18 cellular contexts compared by ENCODE assay signal in genomic region chr1:201111672-201112071, GRCh38. TPM values are rescaled to one million over a fixed set of nuclear protein-coding genes. Genes with fewer than 3 reads are reported as not detected.
A peak's percentile ranks its signal among the peaks of the same experiment; 100 is the strongest.
DNase-seq lines count a peak whose midpoint lies in the region; ATAC-seq, FAIRE-seq and TF ChIP-seq lines count a peak whose summit lies in the region.
"Had no signal": no experiment of that assay in that cellular context is flagged by ENCODE, and none has a peak within 500 bp of the region (broad histone marks: within the 10 kb centered on the region; RNA-seq: fewer than 3 reads in every experiment).

No MANE protein-coding gene starts in this region.

- no peaks in the 10 kb centered on the region for H3K9me2 ChIP-seq in PC-9 (ENCODE audit: insufficient read depth)

- H3F3A ChIP-seq in PC-9 (ENCODE audit: insufficient read depth, low read depth): no peaks in the 10 kb centered on the region

- H3K4me1 Mint-ChIP-seq in activated naive CD4-positive, alpha-beta T cell treated with anti-CD3 and anti-CD28 coated beads, Interleukin-2, amount 50 U/mL, for 24 hours: peaks cover 8% of the 10 kb centered on the region
- peaks cover 5 to 10% of the 10 kb centered on the region in 2 donors for H3K4me1 Mint-ChIP-seq in effector memory CD8-positive, alpha-beta T cell (ENCODE audit: low read depth in 2 of 2)

- no peaks in the 10 kb centered on the region for H3K36me3 Mint-ChIP-seq in activated naive CD4-positive, alpha-beta T cell treated with anti-CD3 and anti-CD28 coated beads, Interleukin-2, amount 50 U/mL, for 24 hours
- H3K36me3 Mint-ChIP-seq in effector memory CD8-positive, alpha-beta T cell (ENCODE audit: insufficient read depth): peaks cover 9% of the 10 kb centered on the region
- H3K36me3 Mint-ChIP-seq: CD4-positive, CD25-positive, alpha-beta regulatory T cell had no signal

- no peaks in the 10 kb centered on the region for H3K27me3 Mint-ChIP-seq in activated naive CD4-positive, alpha-beta T cell treated with anti-CD3 and anti-CD28 coated beads, Interleukin-2, amount 50 U/mL, for 24 hours
- H3K27me3 Mint-ChIP-seq in effector memory CD8-positive, alpha-beta T cell: no peaks in the 10 kb centered on the region

- H2AFZ ChIP-seq in PC-9: no peak overlapping the region
- H2AFZ ChIP-seq: GM23338 had no signal

- H3K4me2 ChIP-seq in PC-9: no peak overlapping the region
- H3K4me2 ChIP-seq: GM23338 had no signal

- H3K4me3 ChIP-seq in psoas muscle: peak overlapping the region; percentile 69
- no peak overlapping the region for H3K4me3 ChIP-seq in PC-9
- H3K4me3 ChIP-seq: GM23338 had no signal

- intact Hi-C loops in psoas muscle (cut with DNase I): loop anchor here in 1 of 2 donors (2.0 kb wide), 1 partner anchor 25 kb away; no protein-coding TSS in a partner anchor
- intact Hi-C loops in PC-9 (cut with micrococcal nuclease; ENCODE audit: unreplicated experiment): loop anchor here (5.0 to 10.0 kb wide), 2 partner anchors 69 to 557 kb away; no protein-coding TSS in a partner anchor

- H3K27ac ChIP-seq in psoas muscle (peak overlapping the region; percentile 95), PC-9 (no peak overlapping the region)
- H3K27ac ChIP-seq: 22Rv1 had no signal

- no peak for DNase-seq in activated naive CD4-positive, alpha-beta T cell treated with anti-CD3 and anti-CD28 coated beads, Interleukin-2, amount 50 U/mL, for 16 hours
- no peak for DNase-seq in effector memory CD8-positive, alpha-beta T cell
- DNase-seq in psoas muscle (no peak), inferior parietal cortex (ENCODE audit: extremely low spot score) (no peak), PC-9 (no peak), HTR-8/SVneo (ENCODE audit: insufficient read length, low spot score) (no peak), omental fat pad (ENCODE audit: low spot score) (no peak)
- DNase-seq: Calu3; CD4-positive, CD25-positive, alpha-beta regulatory T cell; DMS 273 treated with DMSO at 0.1 percent for 48 hours; H7 had no signal

- POLR2A ChIA-PET in PC-9 (lab: Charles Lee; ENCODE audit: unreplicated experiment): no interaction called here

- H3K36me3 ChIP-seq in psoas muscle (ENCODE audit: insufficient read depth in 1 of 2, low read depth in 1 of 2) (peaks cover 0 to 6% of the 10 kb centered on the region in 2 donors), PC-9 (ENCODE audit: low read depth) (no peaks in the 10 kb centered on the region)

- H3K4me1 ChIP-seq in psoas muscle (peaks cover 45% of the 10 kb centered on the region), PC-9 (replicated peaks; ENCODE audit: insufficient read depth) (no peaks in the 10 kb centered on the region; the same call in 1 of the 2 replicates)

- FAIRE-seq in HTR-8/SVneo (lab: Jason Lieb, UNC): no peak
- FAIRE-seq: GM18507 had no signal

- CTCF ChIA-PET in PC-9 (lab: Charles Lee): interaction anchor here (0.6 to 0.7 kb wide), 2 partner anchors 28 to 324 kb away, joined by 3 to 16 read pairs; no protein-coding TSS in a partner anchor

- H3K27me3 ChIP-seq in psoas muscle (ENCODE audit: insufficient read depth in 3 of 3, low read length in 2 of 3): no peaks in the 10 kb centered on the region
- peaks cover 7% of the 10 kb centered on the region for H3K27me3 ChIP-seq in PC-9 (ENCODE audit: insufficient read depth, low read depth)

- H3K27ac Mint-ChIP-seq in activated naive CD4-positive, alpha-beta T cell treated with anti-CD3 and anti-CD28 coated beads, Interleukin-2, amount 50 U/mL, for 24 hours: peak overlapping the region; percentile 8
- peak overlapping the region; percentile 13 to 19 for H3K27ac Mint-ChIP-seq in effector memory CD8-positive, alpha-beta T cell
- H3K27ac Mint-ChIP-seq: GM23338 had no signal

- no peaks in the 10 kb centered on the region for H3K79me2 ChIP-seq in PC-9 (ENCODE audit: low read depth)

- TF ChIP-seq CTCF in psoas muscle (IDR thresholded peaks at IDR 0.05) (no peak), PC-9 (conservative IDR thresholded peaks at IDR 0.05) (no peak), omental fat pad (IDR thresholded peaks at IDR 0.05) (no peak)

- 22 to 42% (median 28%) methylated on average over 1 to 3 of the region's 3 CpGs for WGBS in psoas muscle, 3 donors

- no peaks in the 10 kb centered on the region for H3K9me3 ChIP-seq in psoas muscle
- H3K9me3 ChIP-seq in PC-9 (ENCODE audit: insufficient read depth, low read depth): no peaks in the 10 kb centered on the region

- H3K9me3 Mint-ChIP-seq in activated naive CD4-positive, alpha-beta T cell treated with anti-CD3 and anti-CD28 coated beads, Interleukin-2, amount 50 U/mL, for 24 hours: no peaks in the 10 kb centered on the region
- H3K9me3 Mint-ChIP-seq in effector memory CD8-positive, alpha-beta T cell: no peaks in the 10 kb centered on the region
- H3K9me3 Mint-ChIP-seq: GM23338 had no signal

- ATAC-seq in effector memory CD8-positive, alpha-beta T cell (replicated peaks): no peak
- ATAC-seq in psoas muscle (no peak), omental fat pad (ENCODE audit: low FRiP score) (no peak)
- ATAC-seq: GM23338 had no signal

- BruUV-seq in PC-9 (replicated peaks; lab: Mats Ljungman, UMichigan): no TSS peak

- H4K20me1 ChIP-seq in PC-9 (ENCODE audit: insufficient read depth): no peaks in the 10 kb centered on the region

- no peak overlapping the region for H3K4me3 Mint-ChIP-seq in activated naive CD4-positive, alpha-beta T cell treated with anti-CD3 and anti-CD28 coated beads, Interleukin-2, amount 50 U/mL, for 24 hours
- no peak overlapping the region for H3K4me3 Mint-ChIP-seq in effector memory CD8-positive, alpha-beta T cell
- H3K4me3 Mint-ChIP-seq: CD4-positive, CD25-positive, alpha-beta regulatory T cell; GM23338 had no signal

RNA-seq across cellular contexts. Expression of gene CACNA1S, which starts 0.6 kb away (rescaled TPM):
- total RNA-seq in psoas muscle (100 to 1,000 TPM in 2 of 4 donors, 10 to 100 TPM in 2; 56.3 to 269 (median 158) TPM), PC-9 (2021) (not detected in 2 replicates), omental fat pad (not detected)
- 10 to 100 TPM; 11.9 to 48.1 (median 25.5) TPM for polyA plus RNA-seq in psoas muscle
- total RNA-seq: A673; Calu3; CD4-positive, CD25-positive, alpha-beta regulatory T cell; Daoy; H7 had no signal
- polyA plus RNA-seq: BJ; CD4-positive, CD25-positive, alpha-beta regulatory T cell; GM23338 had no signal

RNA-seq across cellular contexts. Expression of gene ASCL5, which starts 15.3 kb away (rescaled TPM):
- total RNA-seq in psoas muscle: under 1 TPM in 2 of 4 donors, not detected in 2; 0.26 to 0.30 TPM
- not detected for polyA plus RNA-seq in psoas muscle
- 0.24 and 0.38 TPM in 2 replicates for total RNA-seq in PC-9 (2021)
- total RNA-seq in omental fat pad: not detected
- total RNA-seq: A673, Calu3, Daoy, GM23338, H7 had no signal
- polyA plus RNA-seq: GM23338 had no signal

RNA-seq across cellular contexts. Expression of gene TMEM9, which starts 42.6 kb away (rescaled TPM):
- total RNA-seq in psoas muscle (10 to 100 TPM; 11.9 to 46.3 (median 32.3) TPM), PC-9 (2021) (92.9 and 94.3 TPM in 2 replicates), omental fat pad (10 to 100 TPM; 26.2 to 53.8 (median 45.7) TPM)
- 10 to 100 TPM in 2 of 3 donors, 1 to 10 TPM in 1; 7.2 to 23.4 (median 12.9) TPM for polyA plus RNA-seq in psoas muscle

Comparison
In these comparisons a context has a peak if more than half of its experiments do, and no peak if none do; other contexts are left out.
1. RNA of gene CACNA1S, which starts 0.6 kb away (total RNA-seq): 56.3 to 269 TPM in psoas muscle; not detected in PC-9 and not detected in omental fat pad; every median in the first group is over 10 times any median in the second.